25 cellular contexts compared by ENCODE assay signal in the genomic region with DNA sequence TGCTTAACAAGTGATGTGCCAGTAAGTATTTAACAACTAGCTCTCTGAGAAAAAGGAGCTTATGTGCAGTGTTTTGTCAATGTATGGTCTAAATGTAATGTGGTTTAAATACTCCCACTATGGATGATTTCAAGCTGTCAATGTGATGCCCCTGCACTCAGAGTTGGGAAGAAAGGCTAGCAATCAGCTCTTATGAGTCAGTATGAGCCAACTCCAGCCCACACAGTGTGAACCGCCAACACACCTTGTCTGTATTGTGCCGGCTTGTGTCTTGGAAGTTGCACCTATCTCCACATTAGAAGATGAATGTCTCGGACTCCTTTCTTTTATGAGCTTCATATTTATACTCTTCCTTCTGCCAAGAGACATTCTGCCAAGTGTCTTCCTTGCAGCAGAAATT.
"Had no signal": no experiment of that assay in that cellular context is flagged by ENCODE, and none has a peak within 500 bp of the region (broad histone marks: within the 10 kb centered on the region; RNA-seq: fewer than 3 reads in every experiment).

No MANE protein-coding gene starts in this region.

- H3K9me3 ChIP-seq: mucosa of descending colon, ovary, uterus had no signal

- H3K27me3 ChIP-seq: left lung, ovary, spleen, tibial nerve, uterus had no signal

- H3K4me3 Mint-ChIP-seq: immature natural killer cell; memory B cell; naive thymus-derived CD4-positive, alpha-beta T cell; natural killer cell treated with Interleukin-12 subunit alpha and Interleukin-12 subunit beta and Interleukin-15 and Interleukin-18, amount 100 ng/mL, for 72 hours; stimulated activated effector memory CD8-positive, alpha-beta T cell treated with anti-CD3 and anti-CD28 coated beads, Interleukin-12 subunit alpha, Interleukin-12 subunit beta, amount 100 ng/mL, for 72 hours; stimulated activated naive CD8-positive, alpha-beta T cell treated with anti-CD3 and anti-CD28 coated beads, Interleukin-15, Interleukin-2, amounts not matched to agents 100 ng/mL and 50 ng/mL, for 24 hours; type B pancreatic cell had no signal

- H3K27ac ChIP-seq: left lung, ovary, skin epidermis, spleen, tibial nerve, uterus had no signal

- H3K27ac Mint-ChIP-seq: immature natural killer cell; memory B cell; naive thymus-derived CD4-positive, alpha-beta T cell; natural killer cell treated with Interleukin-12 subunit alpha and Interleukin-12 subunit beta and Interleukin-15 and Interleukin-18, amount 100 ng/mL, for 72 hours; progenitor cell of endocrine pancreas; stimulated activated effector memory CD8-positive, alpha-beta T cell treated with anti-CD3 and anti-CD28 coated beads, Interleukin-12 subunit alpha, Interleukin-12 subunit beta, amount 100 ng/mL, for 72 hours; stimulated activated naive CD8-positive, alpha-beta T cell treated with anti-CD3 and anti-CD28 coated beads, Interleukin-15, Interleukin-2, amounts not matched to agents 100 ng/mL and 50 ng/mL, for 24 hours; type B pancreatic cell had no signal

- H3K4me1 ChIP-seq: left lung, spleen, tibial nerve, uterus had no signal

- DNase-seq: immature natural killer cell; kidney; left colon; left lung; midbrain; mucosa of descending colon; naive thymus-derived CD4-positive, alpha-beta T cell; ovary; retina; right cardiac atrium; spleen; stimulated activated CD4-positive, alpha-beta T cell treated with anti-CD3 and anti-CD28 coated beads, Interleukin-4, amount 100 ng/mL, for 24 hours; stimulated activated naive CD4-positive, alpha-beta T cell; substantia nigra; uterus had no signal

- H3K4me1 Mint-ChIP-seq: immature natural killer cell; memory B cell; naive thymus-derived CD4-positive, alpha-beta T cell; stimulated activated effector memory CD8-positive, alpha-beta T cell treated with anti-CD3 and anti-CD28 coated beads, Interleukin-12 subunit alpha, Interleukin-12 subunit beta, amount 100 ng/mL, for 72 hours had no signal

- H3K4me3 ChIP-seq: left lung, lung, mucosa of descending colon, ovary, skin epidermis, spleen, tibial nerve, uterus had no signal

- H3K9me3 Mint-ChIP-seq: natural killer cell treated with Interleukin-12 subunit alpha and Interleukin-12 subunit beta and Interleukin-15 and Interleukin-18, amount 100 ng/mL, for 72 hours; stimulated activated naive CD8-positive, alpha-beta T cell treated with anti-CD3 and anti-CD28 coated beads, Interleukin-15, Interleukin-2, amounts not matched to agents 100 ng/mL and 50 ng/mL, for 24 hours had no signal

- FAIRE-seq: islet of Langerhans, kidney had no signal

- H3K36me3 Mint-ChIP-seq: immature natural killer cell; memory B cell; naive thymus-derived CD4-positive, alpha-beta T cell; natural killer cell treated with Interleukin-12 subunit alpha and Interleukin-12 subunit beta and Interleukin-15 and Interleukin-18, amount 100 ng/mL, for 72 hours; stimulated activated effector memory CD8-positive, alpha-beta T cell treated with anti-CD3 and anti-CD28 coated beads, Interleukin-12 subunit alpha, Interleukin-12 subunit beta, amount 100 ng/mL, for 72 hours had no signal

- H3K27me3 Mint-ChIP-seq: memory B cell; naive thymus-derived CD4-positive, alpha-beta T cell; natural killer cell treated with Interleukin-12 subunit alpha and Interleukin-12 subunit beta and Interleukin-15 and Interleukin-18, amount 100 ng/mL, for 72 hours; stimulated activated naive CD8-positive, alpha-beta T cell treated with anti-CD3 and anti-CD28 coated beads, Interleukin-15, Interleukin-2, amounts not matched to agents 100 ng/mL and 50 ng/mL, for 24 hours had no signal

- H3K36me3 ChIP-seq: left lung, ovary, spleen, tibial nerve, uterus had no signal
